1 cellular context compared by ENCODE assay signal in the genomic region with DNA sequence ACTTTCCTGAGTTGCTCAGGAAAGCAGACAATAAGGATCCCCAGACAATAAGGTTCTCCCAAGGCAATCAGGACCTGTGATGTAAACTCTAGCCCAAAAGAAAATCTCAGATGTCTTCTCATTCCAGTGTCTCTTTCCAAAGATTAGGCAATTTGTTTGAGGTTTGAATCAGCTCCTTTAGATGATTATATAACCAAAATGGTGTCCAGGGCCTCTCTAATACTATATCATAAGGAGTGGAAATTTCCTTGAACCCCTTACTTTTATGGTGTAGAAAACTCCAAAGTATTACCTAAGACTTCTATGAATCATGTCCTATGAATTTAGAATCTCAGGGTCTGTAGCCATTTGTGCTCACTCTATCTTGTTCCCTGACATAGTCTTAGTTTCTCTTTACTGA.
TF ChIP-seq lines count a peak whose summit lies in the region.

No MANE protein-coding gene starts in this region.

TF ChIP-seq in WTC11, 78 proteins besides CTCF, POLR2A, EP300 and RAD21 (continued from another document):
- TF ChIP-seq, protein P1, sequence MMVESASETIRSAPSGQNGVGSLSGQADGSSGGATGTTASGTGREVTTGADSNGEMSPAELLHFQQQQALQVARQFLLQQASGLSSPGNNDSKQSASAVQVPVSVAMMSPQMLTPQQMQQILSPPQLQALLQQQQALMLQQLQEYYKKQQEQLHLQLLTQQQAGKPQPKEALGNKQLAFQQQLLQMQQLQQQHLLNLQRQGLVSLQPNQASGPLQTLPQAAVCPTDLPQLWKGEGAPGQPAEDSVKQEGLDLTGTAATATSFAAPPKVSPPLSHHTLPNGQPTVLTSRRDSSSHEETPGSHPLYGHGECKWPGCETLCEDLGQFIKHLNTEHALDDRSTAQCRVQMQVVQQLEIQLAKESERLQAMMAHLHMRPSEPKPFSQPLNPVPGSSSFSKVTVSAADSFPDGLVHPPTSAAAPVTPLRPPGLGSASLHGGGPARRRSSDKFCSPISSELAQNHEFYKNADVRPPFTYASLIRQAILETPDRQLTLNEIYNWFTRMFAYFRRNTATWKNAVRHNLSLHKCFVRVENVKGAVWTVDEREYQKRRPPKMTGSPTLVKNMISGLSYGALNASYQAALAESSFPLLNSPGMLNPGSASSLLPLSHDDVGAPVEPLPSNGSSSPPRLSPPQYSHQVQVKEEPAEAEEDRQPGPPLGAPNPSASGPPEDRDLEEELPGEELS (CRISPR knock-in tag; IDR thresholded peaks at IDR 0.05), result no peak
- TF ChIP-seq SMAD3 (CRISPR knock-in tag; IDR thresholded peaks at IDR 0.05; ENCODE audit: borderline replicate concordance) (no peak), ZBTB21 (CRISPR knock-in tag; IDR thresholded peaks at IDR 0.05; ENCODE audit: borderline replicate concordance) (no peak), ZNF219 (CRISPR knock-in tag; IDR thresholded peaks at IDR 0.05; ENCODE audit: borderline replicate concordance) (no peak), MYBL2 (CRISPR knock-in tag; IDR thresholded peaks at IDR 0.05) (no peak)
